30 cellular contexts compared by ENCODE assay signal in the genomic region with DNA sequence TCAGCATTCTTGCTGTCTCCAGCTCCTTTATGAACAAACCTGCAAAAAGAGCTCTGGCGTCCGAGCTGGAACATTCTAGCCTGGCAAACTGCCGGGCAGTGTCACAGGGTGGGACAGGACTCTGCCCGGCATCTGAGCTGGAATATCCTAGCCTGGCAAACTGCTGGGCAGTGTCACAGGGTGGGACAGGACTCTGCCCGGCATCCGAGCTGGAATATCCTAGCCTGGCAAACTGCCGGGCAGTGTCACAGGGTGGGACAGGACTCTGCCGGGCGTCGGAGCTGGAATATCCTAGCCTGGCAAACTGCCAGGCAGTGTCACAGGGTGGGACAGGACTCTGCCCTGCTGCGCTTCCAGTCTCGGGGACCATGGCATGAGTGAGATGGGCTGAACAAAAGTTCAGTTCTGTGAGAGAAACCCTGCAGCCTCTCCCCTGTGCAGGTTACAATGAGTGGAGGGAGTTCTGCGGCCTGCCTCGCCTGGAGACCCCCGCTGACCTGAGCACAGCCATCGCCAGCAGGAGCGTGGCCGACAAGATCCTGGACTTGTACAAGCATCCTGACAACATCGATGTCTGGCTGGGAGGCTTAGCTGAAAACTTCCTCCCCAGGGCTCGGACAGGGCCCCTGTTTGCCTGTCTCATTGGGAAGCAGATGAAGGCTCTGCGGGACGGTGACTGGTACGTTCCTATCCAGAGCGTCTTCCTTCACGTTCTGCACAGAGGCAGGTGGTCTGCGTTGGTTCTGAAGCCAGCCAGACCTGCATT.
A peak's percentile ranks its signal among the peaks of the same experiment; 100 is the strongest.
DNase-seq lines count a peak whose midpoint lies in the region; ATAC-seq and TF ChIP-seq lines count a peak whose summit lies in the region.
"Had no signal": no experiment of that assay in that cellular context is flagged by ENCODE, and none has a peak within 500 bp of the region (broad histone marks: within the 10 kb centered on the region; RNA-seq: fewer than 3 reads in every experiment).

No MANE protein-coding gene starts in this region.

- peak; percentile 23 for DNase-seq in activated CD8-positive, alpha-beta memory T cell treated with anti-CD3 and anti-CD28 coated beads, Interleukin-2, amount 50 U/mL, for 48 hours
- DNase-seq in activated CD8-positive, alpha-beta memory T cell treated with anti-CD3 and anti-CD28 coated beads for 24 hours = no peak
- DNase-seq in chondrocyte (ENCODE audit: low spot score) (peak; percentile 63), neuronal stem cell (ENCODE audit: low spot score) (no peak), testis (peak; percentile 7), esophagus squamous epithelium (lab: John Stamatoyannopoulos, UW) (no peak)
- no peak for DNase-seq in activated naive CD4-positive, alpha-beta T cell (lab: John Stamatoyannopoulos, UW)
- DNase-seq: activated CD4-positive, alpha-beta T cell treated with anti-CD3 and anti-CD28 coated beads for 4 hours; activated naive CD8-positive, alpha-beta T cell treated with anti-CD3 and anti-CD28 coated beads, Interleukin-2, amount 50 U/mL, for 24 hours; activated T-cell treated with anti-CD3 and anti-CD28 coated beads, Interleukin-2, amount 50 U/mL, for 48 hours; C1 segment of cervical spinal cord; central memory CD4-positive, alpha-beta T cell; H7; mesendoderm; NCI-H1417; NCI-H2081; NCI-H2227 treated with DMSO at 0.1 percent for 48 hours; NCI-H526 treated with DMSO at 0.1 percent for 48 hours; NK-92 treated with Interleukin-12 subunit alpha and Interleukin-12 subunit beta, amount 100 ng/mL, for 24 hours; right lobe of liver; SHP77 treated with DMSO at 0.1 percent for 48 hours; stimulated activated CD4-positive, alpha-beta T cell treated with anti-CD3 and anti-CD28 coated beads, Interleukin-15, amount 100 ng/mL, for 24 hours; stimulated activated CD4-positive, alpha-beta T cell treated with anti-CD3 and anti-CD28 coated beads, Interleukin-4, amount 100 ng/mL, for 4 hours; T-helper 9 cell had no signal

- no peak overlapping the region for H3K4me2 ChIP-seq in neuronal stem cell (ENCODE audit: insufficient read depth, low read length, poor library complexity, severe bottlenecking)
- H3K4me2 ChIP-seq: neural progenitor cell had no signal

- H3K36me3 ChIP-seq in neuronal stem cell (replicated peaks in 1 of 2; ENCODE audit: control insufficient read depth in 2 of 2, insufficient read depth in 2 of 2, low read length in 2 of 2) = no peaks in the 10 kb centered on the region
- H3K36me3 ChIP-seq in testis (ENCODE audit: low read depth, missing control alignments) = no peaks in the 10 kb centered on the region
- H3K36me3 ChIP-seq in esophagus squamous epithelium = no peaks in the 10 kb centered on the region
- H3K36me3 ChIP-seq: neural progenitor cell, right lobe of liver had no signal

- ATAC-seq in HG02852 (IDR thresholded peaks at IDR 0.05; ENCODE audit: unreplicated experiment) = no peak
- ATAC-seq: GM12878 had no signal

- H3K9me3 Mint-ChIP-seq in chondrocyte (ENCODE audit: low read depth) = no peaks in the 10 kb centered on the region
- H3K9me3 Mint-ChIP-seq: activated naive CD8-positive, alpha-beta T cell treated with anti-CD3 and anti-CD28 coated beads, Interleukin-2, amount 50 U/mL, for 24 hours; type B pancreatic cell had no signal

- H2AK5ac ChIP-seq in neuronal stem cell (ENCODE audit: low read depth, low read length) = peak overlapping the region; percentile 7

- H2BK15ac ChIP-seq in neuronal stem cell (ENCODE audit: low read length) = no peak overlapping the region

- H2BK12ac ChIP-seq in neuronal stem cell (ENCODE audit: low read length) = peak overlapping the region; percentile 30

- no peak overlapping the region for H3K27ac Mint-ChIP-seq in chondrocyte (ENCODE audit: unreplicated experiment)
- H3K27ac Mint-ChIP-seq: activated naive CD8-positive, alpha-beta T cell treated with anti-CD3 and anti-CD28 coated beads, Interleukin-2, amount 50 U/mL, for 24 hours; neural progenitor cell; progenitor cell of endocrine pancreas had no signal

- no CpG with 5 or more reads among the region's 26 CpGs for WGBS in neuronal stem cell (ENCODE audit: extremely low coverage in 2 of 2, insufficient read length in 2 of 2, insufficient replicate concordance in 1 of 2), 2 donors
- WGBS in testis, 2 donors = 71 to 78% methylated on average over 15 to 26 of the region's 26 CpGs
- WGBS in esophagus squamous epithelium, 2 donors = 73 to 75% methylated on average over 14 to 17 of the region's 26 CpGs

- peak overlapping the region; percentile 43 for H3K4ac ChIP-seq in neuronal stem cell (ENCODE audit: low read length)

- H3K4me3 ChIP-seq in neuronal stem cell (ENCODE audit: low read length in 2 of 2) (no peak overlapping the region), testis (no peak overlapping the region), esophagus squamous epithelium (no peak overlapping the region)
- H3K4me3 ChIP-seq: GM12878, neural progenitor cell, right lobe of liver had no signal

- H3K36me3 Mint-ChIP-seq in chondrocyte (ENCODE audit: low read depth) = no peaks in the 10 kb centered on the region
- H3K36me3 Mint-ChIP-seq: neural progenitor cell, type B pancreatic cell had no signal

- TF ChIP-seq POLR2A in testis (IDR thresholded peaks at IDR 0.05) = no peak
- TF ChIP-seq POLR2A in esophagus squamous epithelium (IDR thresholded peaks at IDR 0.05) = no peak

- H3K9me3 ChIP-seq in neuronal stem cell (replicated peaks in 1 of 2; ENCODE audit: control insufficient read depth in 2 of 2, insufficient read depth in 1 of 2, low read depth in 1 of 2, low read length in 2 of 2) (no peaks in the 10 kb centered on the region), testis (no peaks in the 10 kb centered on the region), esophagus squamous epithelium (no peaks in the 10 kb centered on the region)
- H3K9me3 ChIP-seq: right lobe of liver had no signal

- H3K18ac ChIP-seq in neuronal stem cell (ENCODE audit: low read length) = peak overlapping the region; percentile 59

- no peak overlapping the region for H2BK120ac ChIP-seq in neuronal stem cell (ENCODE audit: low read depth, low read length)

- TF ChIP-seq CTCF in chondrocyte (IDR thresholded peaks at IDR 0.05) (no peak), testis (IDR thresholded peaks at IDR 0.05) (no peak), esophagus squamous epithelium (IDR thresholded peaks at IDR 0.05) (no peak)

- H3K27me3 ChIP-seq in neuronal stem cell (ENCODE audit: control insufficient read depth in 3 of 3, insufficient read depth in 3 of 3, low read depth in 1 of 3, low read length in 3 of 3) = no peaks in the 10 kb centered on the region
- no peaks in the 10 kb centered on the region for H3K27me3 ChIP-seq in testis
- H3K27me3 ChIP-seq in esophagus squamous epithelium = peaks cover 0 to 24% (median 0%) of the 10 kb centered on the region in 4 donors
- H3K27me3 ChIP-seq: neural progenitor cell, right lobe of liver had no signal

- H3K4me1 ChIP-seq in neuronal stem cell (ENCODE audit: control insufficient read depth in 2 of 2, insufficient read depth in 1 of 2, low read depth in 1 of 2, low read length in 2 of 2) (peaks cover 0 to 4% of the 10 kb centered on the region in 2 donors), testis (no peaks in the 10 kb centered on the region), esophagus squamous epithelium (no peaks in the 10 kb centered on the region)
- H3K4me1 ChIP-seq: right lobe of liver had no signal

- peaks cover 13% of the 10 kb centered on the region for H3K27me3 Mint-ChIP-seq in chondrocyte (ENCODE audit: low read depth)
- H3K27me3 Mint-ChIP-seq: activated naive CD8-positive, alpha-beta T cell treated with anti-CD3 and anti-CD28 coated beads, Interleukin-2, amount 50 U/mL, for 24 hours had no signal

- intact Hi-C loops in testis (cut with DNase I; ENCODE audit: low total_unique reads) = no loop called here
- intact Hi-C loops in esophagus squamous epithelium (cut with DNase I) = no loop called here

- H3K79me1 ChIP-seq in neuronal stem cell (ENCODE audit: low read depth, low read length) = no peaks in the 10 kb centered on the region

- no peak overlapping the region for H4K91ac ChIP-seq in neuronal stem cell (ENCODE audit: low read depth, low read length, poor library complexity)

- H3K4me1 Mint-ChIP-seq in chondrocyte (ENCODE audit: low read depth) = no peaks in the 10 kb centered on the region
- H3K4me1 Mint-ChIP-seq: activated naive CD8-positive, alpha-beta T cell treated with anti-CD3 and anti-CD28 coated beads, Interleukin-2, amount 50 U/mL, for 24 hours had no signal

- peak overlapping the region; percentile 97 for H4K8ac ChIP-seq in neuronal stem cell (ENCODE audit: low read depth, low read length)

- no peak overlapping the region for H2BK5ac ChIP-seq in neuronal stem cell (ENCODE audit: low read length)

- H2AFZ ChIP-seq in neuronal stem cell (ENCODE audit: low read length) = no peak overlapping the region
- H2AFZ ChIP-seq: neural progenitor cell had no signal

- peak overlapping the region; percentile 15 for H3K14ac ChIP-seq in neuronal stem cell (ENCODE audit: low read length)

- H3K27ac ChIP-seq in neuronal stem cell (replicated peaks; ENCODE audit: low read length) (no peak overlapping the region), testis (no peak overlapping the region), esophagus squamous epithelium (peak overlapping the region in 2 of 4 donors; percentile 13 to 49)
- H3K27ac ChIP-seq: 22Rv1, neural progenitor cell, right lobe of liver had no signal

- no peak overlapping the region for H3K9ac ChIP-seq in neuronal stem cell (ENCODE audit: low read depth, low read length, poor library complexity)
- H3K9ac ChIP-seq: neural progenitor cell had no signal

- no peak overlapping the region for H3K4me3 Mint-ChIP-seq in chondrocyte (ENCODE audit: unreplicated experiment)
- H3K4me3 Mint-ChIP-seq: activated naive CD8-positive, alpha-beta T cell treated with anti-CD3 and anti-CD28 coated beads, Interleukin-2, amount 50 U/mL, for 24 hours; neural progenitor cell; type B pancreatic cell had no signal

- peak overlapping the region; percentile 49 for H3K23ac ChIP-seq in neuronal stem cell (ENCODE audit: low read depth, low read length, poor library complexity)

Comparison
In these comparisons a context has a peak if more than half of its experiments do, and no peak if none do; other contexts are left out.
1. DNase-seq: peak in activated CD8-positive, alpha-beta memory T cell treated with anti-CD3 and anti-CD28 coated beads, Interleukin-2, amount 50 U/mL, for 48 hours (single experiment), chondrocyte (single experiment) and testis (single experiment); none in activated CD8-positive, alpha-beta memory T cell treated with anti-CD3 and anti-CD28 coated beads for 24 hours (single experiment), neuronal stem cell (single experiment), activated naive CD4-positive, alpha-beta T cell (0 of 4) and esophagus squamous epithelium (single experiment).